In the genomic region with DNA sequence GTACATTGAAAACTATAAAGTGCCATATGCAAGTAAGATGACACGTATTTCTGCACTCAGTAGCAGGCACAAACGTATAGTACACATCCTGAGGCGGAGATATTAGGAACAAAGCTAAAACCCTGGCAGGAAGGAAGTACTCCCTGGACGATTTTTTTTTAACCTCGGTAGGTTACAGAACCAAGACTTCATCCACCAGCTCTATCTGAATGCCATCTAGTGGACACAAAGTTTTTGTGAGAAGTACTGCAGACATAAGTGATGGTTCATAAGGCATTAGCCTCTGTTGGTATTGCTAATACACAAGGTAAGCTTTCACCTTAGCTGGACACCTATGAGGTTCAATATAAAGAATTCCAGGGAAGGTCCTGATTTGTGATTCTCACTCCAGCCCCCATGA, we compare ENCODE assay signal across 9 cellular contexts.
DNase-seq lines count a peak whose midpoint lies in the region; ATAC-seq and TF ChIP-seq lines count a peak whose summit lies in the region.
"Had no signal": no experiment of that assay in that cellular context is flagged by ENCODE, and none has a peak within 500 bp of the region (broad histone marks: within the 10 kb centered on the region; RNA-seq: fewer than 3 reads in every experiment).

No MANE protein-coding gene starts in this region.

- no peak overlapping the region for H3K4me3 Mint-ChIP-seq in stimulated activated naive B cell treated with anti-CD40 and anti-IgM and Interleukin-4, amounts not matched to agents 10 μg/mL and 1 μg/mL and 100 μg/mL, for 72 hours
- H3K4me3 Mint-ChIP-seq in CD8-positive, alpha-beta T cell: no peak overlapping the region

- no peaks in the 10 kb centered on the region for H3K9me3 Mint-ChIP-seq in stimulated activated naive B cell treated with anti-CD40 and anti-IgM and Interleukin-4, amounts not matched to agents 10 μg/mL and 1 μg/mL and 100 μg/mL, for 72 hours
- no peaks in the 10 kb centered on the region for H3K9me3 Mint-ChIP-seq in CD8-positive, alpha-beta T cell

- no peak overlapping the region for H3K27ac ChIP-seq in DOHH2 (ENCODE audit: low read depth, low read length)
- no peak overlapping the region for H3K27ac ChIP-seq in OCI-LY7 (ENCODE audit: low read depth, low read length, poor library complexity, severe bottlenecking)
- no peak overlapping the region for H3K27ac ChIP-seq in fibroblast of lung (ENCODE audit: insufficient read depth, low read length)
- no peak overlapping the region for H3K27ac ChIP-seq in CD8-positive, alpha-beta T cell (ENCODE audit: low read depth, low read length)
- H3K27ac ChIP-seq: SJSA1 had no signal

- CTCF ChIA-PET in HEK293T (lab: Yijun Ruan, JAX) (interaction anchor here (0.6 to 2.4 kb wide), 6 partner anchors 12 to 1103 kb away, joined by 3 to 13 read pairs (median 4); no protein-coding TSS in a partner anchor), OCI-LY7 (lab: Charles Lee; ENCODE audit: unreplicated experiment) (interaction anchor here (1.2 kb wide), 1 partner anchor 44 kb away, joined by 4 read pairs; no protein-coding TSS in a partner anchor)
- CTCF ChIA-PET in CD8-positive, alpha-beta T cell (lab: Charles Lee): interaction anchor here (0.6 to 4.7 kb wide), 15 partner anchors 8 to 1232 kb away, joined by 3 to 45 read pairs (median 3); no protein-coding TSS in a partner anchor

- H3K4me2 ChIP-seq in DOHH2 (ENCODE audit: low read length) (no peak overlapping the region), OCI-LY7 (ENCODE audit: low read length) (no peak overlapping the region), fibroblast of lung (ENCODE audit: extremely low read depth, insufficient read depth, low read length) (no peak overlapping the region)

- H3K4me1 Mint-ChIP-seq in stimulated activated naive B cell treated with anti-CD40 and anti-IgM and Interleukin-4, amounts not matched to agents 10 μg/mL and 1 μg/mL and 100 μg/mL, for 72 hours: peaks cover 2 to 6% of the 10 kb centered on the region in 2 donors
- no peaks in the 10 kb centered on the region for H3K4me1 Mint-ChIP-seq in CD8-positive, alpha-beta T cell (ENCODE audit: low read depth)

- H3K36me3 Mint-ChIP-seq in stimulated activated naive B cell treated with anti-CD40 and anti-IgM and Interleukin-4, amounts not matched to agents 10 μg/mL and 1 μg/mL and 100 μg/mL, for 72 hours: no peaks in the 10 kb centered on the region
- no peaks in the 10 kb centered on the region for H3K36me3 Mint-ChIP-seq in CD8-positive, alpha-beta T cell

- H3K9me3 ChIP-seq in DOHH2 (ENCODE audit: control insufficient read depth, insufficient read depth, low read length): no peaks in the 10 kb centered on the region
- no peaks in the 10 kb centered on the region for H3K9me3 ChIP-seq in OCI-LY7 (ENCODE audit: low read length)
- no peaks in the 10 kb centered on the region for H3K9me3 ChIP-seq in fibroblast of lung (ENCODE audit: control insufficient read depth, insufficient read depth, low read depth, low read length)
- H3K9me3 ChIP-seq in CD8-positive, alpha-beta T cell (ENCODE audit: low read length): no peaks in the 10 kb centered on the region
- H3K9me3 ChIP-seq: SJSA1 had no signal

- no peaks in the 10 kb centered on the region for H3K4me1 ChIP-seq in DOHH2 (ENCODE audit: control insufficient read depth, low read length)
- H3K4me1 ChIP-seq in OCI-LY7 (ENCODE audit: insufficient read depth, low read length, poor library complexity, severe bottlenecking): no peaks in the 10 kb centered on the region
- no peaks in the 10 kb centered on the region for H3K4me1 ChIP-seq in fibroblast of lung (ENCODE audit: control insufficient read depth, extremely low read depth, insufficient read depth, low read length)
- H3K4me1 ChIP-seq in CD8-positive, alpha-beta T cell (ENCODE audit: insufficient read depth, low read length): no peaks in the 10 kb centered on the region
- H3K4me1 ChIP-seq: SJSA1 had no signal

- H3F3A ChIP-seq in DOHH2 (ENCODE audit: control insufficient read depth, insufficient read depth): no peaks in the 10 kb centered on the region

- H3K9me2 ChIP-seq in DOHH2 (replicated peaks; ENCODE audit: control insufficient read depth, low read length): no peaks in the 10 kb centered on the region
- no peaks in the 10 kb centered on the region for H3K9me2 ChIP-seq in OCI-LY7 (ENCODE audit: insufficient read depth, low read length)

- H3K4me3 ChIP-seq in DOHH2 (ENCODE audit: low read length): no peak overlapping the region
- H3K4me3 ChIP-seq in OCI-LY7 (ENCODE audit: low read depth, low read length, poor library complexity, severe bottlenecking): no peak overlapping the region
- H3K4me3 ChIP-seq in fibroblast of lung (replicated peaks in 1 of 4; ENCODE audit: control extremely low read depth in 1 of 4, insufficient read depth in 1 of 4, low read depth in 3 of 4, low read length in 4 of 4): no peak overlapping the region
- no peak overlapping the region for H3K4me3 ChIP-seq in CD8-positive, alpha-beta T cell (ENCODE audit: low read depth, low read length)
- H3K4me3 ChIP-seq: SJSA1 had no signal

- DNase-seq in HEK293T (ENCODE audit: extremely low spot score) (peak; percentile 34), OCI-LY7 (ENCODE audit: low spot score) (peak; percentile 34), fibroblast of lung (ENCODE audit: low read depth in 2 of 2) (peak; percentile 25 to 26)
- no peak for DNase-seq in stimulated activated naive B cell treated with anti-CD40 and anti-IgM and Interleukin-4, amounts not matched to agents 10 μg/mL and 1 μg/mL and 100 μg/mL, for 72 hours
- no peak for DNase-seq in CD8-positive, alpha-beta T cell
- no peak for DNase-seq in activated CD4-positive, CD25-positive, alpha-beta regulatory T cell (lab: John Stamatoyannopoulos, UW)

- POLR2A ChIA-PET in HEK293T (lab: Yijun Ruan, JAX) (no interaction called here), OCI-LY7 (lab: Charles Lee) (no interaction called here)
- POLR2A ChIA-PET in CD8-positive, alpha-beta T cell (lab: Charles Lee): no interaction called here

- no peak overlapping the region for H3K9ac ChIP-seq in fibroblast of lung (ENCODE audit: insufficient read depth, low read length)

- peak; percentile 41 for TF ChIP-seq CTCF in DOHH2 (IDR thresholded peaks at IDR 0.05; ENCODE audit: low read depth, low read length, poor library complexity, severe bottlenecking)
- TF ChIP-seq CTCF in OCI-LY7 (conservative IDR thresholded peaks at IDR 0.05; ENCODE audit: low read length): peak; percentile 70
- peak; percentile 35 to 41 for TF ChIP-seq CTCF in fibroblast of lung (conservative IDR thresholded peaks at IDR 0.05 in 1 of 2, IDR thresholded peaks at IDR 0.05 in 1 of 2; ENCODE audit: low read depth in 1 of 2, low read length in 2 of 2)
- no peak for TF ChIP-seq CTCF in CD8-positive, alpha-beta T cell (IDR thresholded peaks at IDR 0.05)

- intact Hi-C loops in OCI-LY7 (cut with micrococcal nuclease; ENCODE audit: unreplicated experiment): no loop called here
- intact Hi-C loops in CD8-positive, alpha-beta T cell (cut with DNase I, micrococcal nuclease): loop anchor here (1.0 to 10.0 kb wide), 2 partner anchors 44 to 1238 kb away; no protein-coding TSS in a partner anchor

- no peaks in the 10 kb centered on the region for H3K79me2 ChIP-seq in DOHH2 (ENCODE audit: control insufficient read depth, low read length)
- no peaks in the 10 kb centered on the region for H3K79me2 ChIP-seq in OCI-LY7 (ENCODE audit: insufficient read depth, low read depth, low read length)
- H3K79me2 ChIP-seq in fibroblast of lung (ENCODE audit: control insufficient read depth, insufficient read depth, low read length): no peaks in the 10 kb centered on the region

- ATAC-seq in stimulated activated naive B cell treated with anti-CD40 and anti-IgM and Interleukin-4, amounts not matched to agents 10 μg/mL and 1 μg/mL and 100 μg/mL, for 72 hours (replicated peaks): peak; percentile 66 to 69
- ATAC-seq in HG03280 (IDR thresholded peaks at IDR 0.05; ENCODE audit: unreplicated experiment): no peak
- no peak for ATAC-seq in CD8-positive, alpha-beta T cell

- peaks cover 35% of the 10 kb centered on the region for H3K27me3 ChIP-seq in DOHH2 (ENCODE audit: control insufficient read depth, low read length)
- no peaks in the 10 kb centered on the region for H3K27me3 ChIP-seq in fibroblast of lung (ENCODE audit: control insufficient read depth, insufficient read depth, low read length)
- H3K27me3 ChIP-seq in CD8-positive, alpha-beta T cell (ENCODE audit: insufficient read depth, low read length): no peaks in the 10 kb centered on the region
- H3K27me3 ChIP-seq: SJSA1 had no signal

- BruUV-seq in OCI-LY7 (replicated peaks; lab: Mats Ljungman, UMichigan): no TSS peak

- H2AFZ ChIP-seq in OCI-LY7 (ENCODE audit: low read length): no peak overlapping the region
- H2AFZ ChIP-seq in fibroblast of lung (ENCODE audit: low read length): no peak overlapping the region

- no peaks in the 10 kb centered on the region for H4K20me1 ChIP-seq in DOHH2 (ENCODE audit: control insufficient read depth, insufficient read depth, low read depth, low read length)
- no peaks in the 10 kb centered on the region for H4K20me1 ChIP-seq in OCI-LY7 (ENCODE audit: insufficient read depth, low read length)
- H4K20me1 ChIP-seq in fibroblast of lung (ENCODE audit: control insufficient read depth, extremely low read depth, insufficient read depth, low read length): no peaks in the 10 kb centered on the region

- no peak overlapping the region for H3K27ac Mint-ChIP-seq in stimulated activated naive B cell treated with anti-CD40 and anti-IgM and Interleukin-4, amounts not matched to agents 10 μg/mL and 1 μg/mL and 100 μg/mL, for 72 hours
- H3K27ac Mint-ChIP-seq in CD8-positive, alpha-beta T cell: no peak overlapping the region

- H3K36me3 ChIP-seq in DOHH2 (ENCODE audit: control insufficient read depth, low read length) (no peaks in the 10 kb centered on the region), OCI-LY7 (ENCODE audit: insufficient read depth, low read length) (no peaks in the 10 kb centered on the region), fibroblast of lung (ENCODE audit: control insufficient read depth, insufficient read depth, low read length) (no peaks in the 10 kb centered on the region)
- H3K36me3 ChIP-seq in CD8-positive, alpha-beta T cell (ENCODE audit: insufficient read depth, low read length): no peaks in the 10 kb centered on the region
- H3K36me3 ChIP-seq: SJSA1 had no signal

- H3K27me3 Mint-ChIP-seq in stimulated activated naive B cell treated with anti-CD40 and anti-IgM and Interleukin-4, amounts not matched to agents 10 μg/mL and 1 μg/mL and 100 μg/mL, for 72 hours: no peaks in the 10 kb centered on the region
- no peaks in the 10 kb centered on the region for H3K27me3 Mint-ChIP-seq in CD8-positive, alpha-beta T cell (ENCODE audit: low read depth)

TF ChIP-seq in HEK293T, 16 proteins besides CTCF, POLR2A, EP300 and RAD21 (continues in another document):
- no peak for TF ChIP-seq LEF1 (IDR thresholded peaks at IDR 0.05; ENCODE audit: borderline replicate concordance)
- TF ChIP-seq, protein P1, sequence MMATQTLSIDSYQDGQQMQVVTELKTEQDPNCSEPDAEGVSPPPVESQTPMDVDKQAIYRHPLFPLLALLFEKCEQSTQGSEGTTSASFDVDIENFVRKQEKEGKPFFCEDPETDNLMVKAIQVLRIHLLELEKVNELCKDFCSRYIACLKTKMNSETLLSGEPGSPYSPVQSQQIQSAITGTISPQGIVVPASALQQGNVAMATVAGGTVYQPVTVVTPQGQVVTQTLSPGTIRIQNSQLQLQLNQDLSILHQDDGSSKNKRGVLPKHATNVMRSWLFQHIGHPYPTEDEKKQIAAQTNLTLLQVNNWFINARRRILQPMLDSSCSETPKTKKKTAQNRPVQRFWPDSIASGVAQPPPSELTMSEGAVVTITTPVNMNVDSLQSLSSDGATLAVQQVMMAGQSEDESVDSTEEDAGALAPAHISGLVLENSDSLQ (IDR thresholded peaks at IDR 0.05): no peak

Comparison
In these comparisons a context has a peak if more than half of its experiments do, and no peak if none do; other contexts are left out.
1. DNase-seq: peak in HEK293T (single experiment), OCI-LY7 (single experiment) and fibroblast of lung (2 of 2); none in stimulated activated naive B cell treated with anti-CD40 and anti-IgM and Interleukin-4, amounts not matched to agents 10 μg/mL and 1 μg/mL and 100 μg/mL, for 72 hours (single experiment), CD8-positive, alpha-beta T cell (0 of 7) and activated CD4-positive, CD25-positive, alpha-beta regulatory T cell (0 of 4).
2. ATAC-seq: peak in stimulated activated naive B cell treated with anti-CD40 and anti-IgM and Interleukin-4, amounts not matched to agents 10 μg/mL and 1 μg/mL and 100 μg/mL, for 72 hours (2 of 2); none in HG03280 (single experiment) and CD8-positive, alpha-beta T cell (single experiment).